In the genomic region with DNA sequence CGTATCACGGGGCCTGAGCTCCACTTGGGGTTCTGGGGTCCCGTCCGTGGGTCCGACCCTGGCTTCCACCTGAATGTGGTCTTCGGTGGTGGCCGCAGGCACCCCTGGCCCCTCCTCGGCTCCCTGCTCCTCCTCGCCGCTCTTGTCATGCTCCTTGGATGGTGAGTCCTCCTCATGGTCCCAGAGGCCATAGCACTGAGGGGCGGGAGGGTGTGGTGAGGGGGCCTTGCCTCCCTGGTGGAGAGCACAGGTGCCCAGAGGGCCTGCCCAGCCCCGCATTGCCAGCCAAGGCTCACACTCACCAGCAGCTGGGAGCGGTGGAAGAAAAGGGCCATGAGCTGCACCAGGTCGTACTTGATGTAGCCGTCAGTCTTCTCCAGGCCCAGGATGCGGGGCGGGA, we compare ENCODE assay signal across 22 cellular contexts. TPM values are rescaled to one million over a fixed set of nuclear protein-coding genes. Genes with fewer than 3 reads are reported as not detected.
A peak's percentile ranks its signal among the peaks of the same experiment; 100 is the strongest.
DNase-seq lines count a peak whose midpoint lies in the region; ATAC-seq, FAIRE-seq and TF ChIP-seq lines count a peak whose summit lies in the region.
"Had no signal": no experiment of that assay in that cellular context is flagged by ENCODE, and none has a peak within 500 bp of the region (broad histone marks: within the 10 kb centered on the region; RNA-seq: fewer than 3 reads in every experiment).

No MANE protein-coding gene starts in this region.

- H2AK5ac ChIP-seq in neuronal stem cell (ENCODE audit: low read depth, low read length): no peak overlapping the region

- H3K14ac ChIP-seq in neuronal stem cell (ENCODE audit: low read length): no peak overlapping the region

- H3K79me1 ChIP-seq in neuronal stem cell (ENCODE audit: low read depth, low read length): peaks cover 12% of the 10 kb centered on the region

- intact Hi-C loops in Caco-2 (cut with micrococcal nuclease; ENCODE audit: unreplicated experiment) (no loop called here), K562 (cut with micrococcal nuclease) (no loop called here), stomach (cut with DNase I; ENCODE audit: low total_unique reads) (no loop called here)

- WGBS in K562 (ENCODE audit: insufficient coverage, low coverage, missing lambda C conversion rate): 97% methylated on average over 10 of the region's 17 CpGs
- WGBS in neuronal stem cell (ENCODE audit: extremely low coverage in 2 of 2, insufficient read length in 2 of 2, insufficient replicate concordance in 1 of 2), 2 donors: no CpG with 5 or more reads among the region's 17 CpGs
- 95 to 100% (median 97%) methylated on average over 5 to 17 of the region's 17 CpGs for WGBS in stomach, 5 donors

- TF ChIP-seq CTCF in Caco-2 (IDR thresholded peaks at IDR 0.05; ENCODE audit: insufficient read depth in 1 of 2, low read depth in 1 of 2, low read length in 1 of 2, severe bottlenecking in 1 of 2, unreplicated experiment in 1 of 2) (no peak), K562 (IDR thresholded peaks at IDR 0.05 in 2 of 3, conservative IDR thresholded peaks at IDR 0.05 in 1 of 3; ENCODE audit: insufficient read depth in 2 of 3, low read depth in 1 of 3, low read length in 3 of 3) (no peak), stomach (IDR thresholded peaks at IDR 0.05) (no peak)

- peaks cover 48% of the 10 kb centered on the region for H3K36me3 Mint-ChIP-seq in activated naive CD4-positive, alpha-beta T cell treated with anti-CD3 and anti-CD28 coated beads, Interleukin-2, amount 10 ng/mL, durations not matched to agents 7 days and 5 days
- peaks cover 97% of the 10 kb centered on the region for H3K36me3 Mint-ChIP-seq in Caco-2 (ENCODE audit: insufficient read depth, unreplicated experiment)

- H3K27me3 ChIP-seq in Caco-2 (replicated peaks; ENCODE audit: control insufficient read depth, insufficient read depth, low read length) (no peaks in the 10 kb centered on the region), K562 (ENCODE audit: control insufficient read depth in 2 of 2, insufficient read depth in 2 of 2, low read length in 2 of 2) (no peaks in the 10 kb centered on the region; a peak in 1 of 5 replicates), neuronal stem cell (ENCODE audit: control insufficient read depth in 3 of 3, insufficient read depth in 3 of 3, low read depth in 1 of 3, low read length in 3 of 3) (no peaks in the 10 kb centered on the region), stomach (no peaks in the 10 kb centered on the region)

- no peak for FAIRE-seq in K562 (lab: Jason Lieb, UNC)
- FAIRE-seq: A549, G401.6, GM12891 had no signal

- no peak overlapping the region for H3K27ac ChIP-seq in K562 (ENCODE audit: extremely low read depth, low read depth, low read length)
- H3K27ac ChIP-seq in neuronal stem cell (replicated peaks; ENCODE audit: low read length): no peak overlapping the region
- H3K27ac ChIP-seq in stomach: no peak overlapping the region
- H3K27ac ChIP-seq: 22Rv1; A549; BLaER1 treated with 17β-estradiol and CSF1 and Interleukin-3, amounts not matched to agents 10 nM and 100 nM; C4-2B had no signal

- peak overlapping the region; percentile 73 for H2BK12ac ChIP-seq in neuronal stem cell (ENCODE audit: low read length)

- H3K27ac Mint-ChIP-seq in activated naive CD4-positive, alpha-beta T cell treated with anti-CD3 and anti-CD28 coated beads, Interleukin-2, amount 10 ng/mL, durations not matched to agents 7 days and 5 days: peak overlapping the region; percentile 14
- no peak overlapping the region for H3K27ac Mint-ChIP-seq in Caco-2 (ENCODE audit: unreplicated experiment)
- H3K27ac Mint-ChIP-seq: B cell; CD4-positive, alpha-beta T cell; CD8-positive, alpha-beta T cell had no signal

- H2AFZ ChIP-seq in K562 (ENCODE audit: low read depth, low read length) (no peak overlapping the region), neuronal stem cell (ENCODE audit: low read length) (no peak overlapping the region)

- H2BK120ac ChIP-seq in neuronal stem cell (ENCODE audit: low read depth, low read length): no peak overlapping the region

- H2BK15ac ChIP-seq in neuronal stem cell (ENCODE audit: low read length): no peak overlapping the region

- no peak overlapping the region for H4K8ac ChIP-seq in neuronal stem cell (ENCODE audit: low read depth, low read length)

- H3K4me1 Mint-ChIP-seq in activated naive CD4-positive, alpha-beta T cell treated with anti-CD3 and anti-CD28 coated beads, Interleukin-2, amount 10 ng/mL, durations not matched to agents 7 days and 5 days: no peaks in the 10 kb centered on the region
- H3K4me1 Mint-ChIP-seq in Caco-2 (ENCODE audit: low read depth, unreplicated experiment): no peaks in the 10 kb centered on the region
- H3K4me1 Mint-ChIP-seq: B cell had no signal

- TF ChIP-seq POLR2A in K562 (conservative IDR thresholded peaks at IDR 0.05) (no peak), stomach (IDR thresholded peaks at IDR 0.05) (no peak)

- H3K79me2 ChIP-seq in K562 (ENCODE audit: control insufficient read depth, insufficient read depth, low read length): no peaks in the 10 kb centered on the region; the same call in 2 of the 3 replicates

- POLR2A ChIA-PET in Caco-2 (lab: Charles Lee) (no interaction called here), K562 (lab: Yijun Ruan, JAX) (interaction anchor here (0.6 to 1.6 kb wide), 7 partner anchors 9 to 438 kb away, joined by 3 to 6 read pairs (median 3); no protein-coding TSS in a partner anchor)

- H3K4me1 ChIP-seq in Caco-2 (no peaks in the 10 kb centered on the region), K562 (replicated peaks in 1 of 2; ENCODE audit: control insufficient read depth in 2 of 2, insufficient read depth in 2 of 2, low read length in 2 of 2) (peaks cover 0 to 49% of the 10 kb centered on the region in 2 experiments; a peak in 1 of 5 replicates), neuronal stem cell (ENCODE audit: control insufficient read depth in 2 of 2, insufficient read depth in 1 of 2, low read depth in 1 of 2, low read length in 2 of 2) (no peaks in the 10 kb centered on the region), stomach (no peaks in the 10 kb centered on the region)
- H3K4me1 ChIP-seq: A549 had no signal

- no peaks in the 10 kb centered on the region for H3K27me3 Mint-ChIP-seq in activated naive CD4-positive, alpha-beta T cell treated with anti-CD3 and anti-CD28 coated beads, Interleukin-2, amount 10 ng/mL, durations not matched to agents 7 days and 5 days
- H3K27me3 Mint-ChIP-seq in Caco-2 (ENCODE audit: insufficient read depth, unreplicated experiment): no peaks in the 10 kb centered on the region
- H3K27me3 Mint-ChIP-seq: B cell; CD4-positive, alpha-beta T cell had no signal

- no peak overlapping the region for H2BK5ac ChIP-seq in neuronal stem cell (ENCODE audit: low read length)

- peak overlapping the region; percentile 23 for H3K4ac ChIP-seq in neuronal stem cell (ENCODE audit: low read length)

- no peak for DNase-seq in activated naive CD4-positive, alpha-beta T cell treated with anti-CD3 and anti-CD28 coated beads, Interleukin-2, amount 10 ng/mL, durations not matched to agents 7 days and 5 days
- no peak for DNase-seq in activated naive CD4-positive, alpha-beta T cell treated with anti-CD3 and anti-CD28 coated beads, Interleukin-2, amount 50 U/mL, for 16 hours
- DNase-seq in Caco-2 (no peak), K562 (ENCODE audit: extremely low read depth in 1 of 4, low spot score in 3 of 4) (no peak), neuronal stem cell (ENCODE audit: low spot score) (no peak), stomach (no peak), mucosa of gallbladder (ENCODE audit: low spot score) (no peak)
- DNase-seq: AML-193; CD4-positive, alpha-beta T cell; CD8-positive, alpha-beta T cell; DMS79 treated with DMSO at 0.1 percent for 48 hours; GF-D8 had no signal

- TF ChIP-seq RAD21 in K562 (CRISPR knock-in tag; conservative IDR thresholded peaks at IDR 0.05 in 1 of 2, IDR thresholded peaks at IDR 0.05 in 1 of 2): no peak

- no peak overlapping the region for H3K18ac ChIP-seq in neuronal stem cell (ENCODE audit: low read length)

- H3K4me2 ChIP-seq in K562 (ENCODE audit: insufficient read depth, low read length) (no peak overlapping the region), neuronal stem cell (ENCODE audit: insufficient read depth, low read length, poor library complexity, severe bottlenecking) (no peak overlapping the region)
- H3K4me2 ChIP-seq: A549; BLaER1 treated with 17β-estradiol and CSF1 and Interleukin-3, amounts not matched to agents 10 nM and 100 nM had no signal

- ATAC-seq in K562 (no peak), GM18870 (IDR thresholded peaks at IDR 0.05; ENCODE audit: unreplicated experiment) (no peak)
- ATAC-seq: A549; CD8-positive, alpha-beta T cell had no signal

- H3K9ac ChIP-seq in K562 (ENCODE audit: insufficient read depth in 1 of 2, low read depth in 2 of 2, low read length in 2 of 2): no peak overlapping the region
- H3K9ac ChIP-seq in neuronal stem cell (ENCODE audit: low read depth, low read length, poor library complexity): no peak overlapping the region
- H3K9ac ChIP-seq: BLaER1 treated with 17β-estradiol and CSF1 and Interleukin-3, amounts not matched to agents 10 nM and 100 nM had no signal

- BruUV-seq in Caco-2 (replicated peaks; lab: Mats Ljungman, UMichigan) (TSS peak; percentile 12), K562 (replicated peaks; lab: Mats Ljungman, UMichigan) (no TSS peak)

- CTCF ChIA-PET in activated naive CD4-positive, alpha-beta T cell treated with anti-CD3 and anti-CD28 coated beads, Interleukin-2, amount 10 ng/mL, durations not matched to agents 7 days and 5 days (lab: Charles Lee): interaction anchor here (1.1 kb wide), 1 partner anchor 16 kb away, joined by 3 read pairs; no protein-coding TSS in a partner anchor
- CTCF ChIA-PET in Caco-2 (lab: Charles Lee): interaction anchor here (1.2 kb wide), 1 partner anchor 16 kb away, joined by 3 read pairs; no protein-coding TSS in a partner anchor
- CTCF ChIA-PET in K562 (lab: Yijun Ruan, JAX; ENCODE audit: low intra/inter-chr PET ratio): no interaction called here

- H3K9me3 Mint-ChIP-seq in activated naive CD4-positive, alpha-beta T cell treated with anti-CD3 and anti-CD28 coated beads, Interleukin-2, amount 10 ng/mL, durations not matched to agents 7 days and 5 days: no peaks in the 10 kb centered on the region
- no peaks in the 10 kb centered on the region for H3K9me3 Mint-ChIP-seq in Caco-2 (ENCODE audit: unreplicated experiment)
- H3K9me3 Mint-ChIP-seq: CD4-positive, alpha-beta T cell; CD8-positive, alpha-beta T cell had no signal

- H3K9me3 ChIP-seq in Caco-2: no peaks in the 10 kb centered on the region
- H3K9me3 ChIP-seq in K562 (replicated peaks; ENCODE audit: control insufficient read depth, insufficient read depth, low read depth, low read length): 0 out of 2 replicates have a peak, but pooled peaks cover 2% of the 10 kb centered on the region
- H3K9me3 ChIP-seq in neuronal stem cell (replicated peaks in 1 of 2; ENCODE audit: control insufficient read depth in 2 of 2, insufficient read depth in 1 of 2, low read depth in 1 of 2, low read length in 2 of 2): no peaks in the 10 kb centered on the region
- no peaks in the 10 kb centered on the region for H3K9me3 ChIP-seq in stomach
- H3K9me3 ChIP-seq: A549; BLaER1 treated with 17β-estradiol and CSF1 and Interleukin-3, amounts not matched to agents 10 nM and 100 nM had no signal

- peaks cover 3% of the 10 kb centered on the region for H3K9me1 ChIP-seq in K562 (ENCODE audit: control insufficient read depth, insufficient read depth, low read length)

- H3K4me3 ChIP-seq in Caco-2 (ENCODE audit: low read depth, low read length): no peak overlapping the region
- H3K4me3 ChIP-seq in K562: no peak overlapping the region
- no peak overlapping the region for H3K4me3 ChIP-seq in neuronal stem cell (ENCODE audit: low read length in 2 of 2)
- H3K4me3 ChIP-seq in stomach: no peak overlapping the region
- H3K4me3 ChIP-seq: A549; BLaER1 treated with 17β-estradiol and CSF1 and Interleukin-3, amounts not matched to agents 10 nM and 100 nM had no signal

- no peak overlapping the region for H4K91ac ChIP-seq in neuronal stem cell (ENCODE audit: low read depth, low read length, poor library complexity)

- no peak for TF ChIP-seq EP300 in K562 (IDR thresholded peaks at IDR 0.05; ENCODE audit: low read length)
- TF ChIP-seq EP300 in stomach (IDR thresholded peaks at IDR 0.05): no peak

- in situ Hi-C loops in K562 (cut with MboI): no loop called here

- no peak overlapping the region for H3K23ac ChIP-seq in neuronal stem cell (ENCODE audit: low read depth, low read length, poor library complexity)

- no peak overlapping the region for H3K4me3 Mint-ChIP-seq in activated naive CD4-positive, alpha-beta T cell treated with anti-CD3 and anti-CD28 coated beads, Interleukin-2, amount 10 ng/mL, durations not matched to agents 7 days and 5 days
- H3K4me3 Mint-ChIP-seq in Caco-2 (ENCODE audit: unreplicated experiment): no peak overlapping the region
- H3K4me3 Mint-ChIP-seq: B cell; CD4-positive, alpha-beta T cell; CD8-positive, alpha-beta T cell had no signal

- H3K36me3 ChIP-seq in Caco-2 (ENCODE audit: control insufficient read depth, insufficient read depth, low read length) (peaks cover 5% of the 10 kb centered on the region), K562 (ENCODE audit: control insufficient read depth, insufficient read depth, low read length) (peaks cover 100% of the 10 kb centered on the region), neuronal stem cell (replicated peaks in 1 of 2; ENCODE audit: control insufficient read depth in 2 of 2, insufficient read depth in 2 of 2, low read length in 2 of 2) (peaks cover 16 to 32% of the 10 kb centered on the region in 2 donors), stomach (peaks cover 86 to 100% (median 100%) of the 10 kb centered on the region in 4 donors)

- no peaks in the 10 kb centered on the region; the same call in 1 of the 2 replicates for H4K20me1 ChIP-seq in K562 (replicated peaks; ENCODE audit: control insufficient read depth, insufficient read depth, low read length)

RNA-seq across cellular contexts. Expression of a gene that starts 14.9 kb away (rescaled TPM):
- 44.3 and 54.9 TPM in 2 replicates for total RNA-seq in Caco-2 (2022)
- total RNA-seq in K562 (2011; cell fraction: chromatin; rRNA removed; ENCODE audit: low replicate concordance): 45.3 and 159 TPM in 2 replicates
- total RNA-seq in K562 (2011; cell fraction: nucleolus; rRNA removed): 114 and 148 TPM in 2 replicates
- total RNA-seq in K562 (2011; cell fraction: nucleoplasm; rRNA removed): 48.7 and 66.7 TPM in 2 replicates
- total RNA-seq in K562 (2014; rRNA removed): 55.4 and 68.9 TPM in 2 replicates
- 7.2 and 11.9 TPM in 2 replicates for total RNA-seq in K562 (2014; rRNA removed; fragmentation: Illumina TruSeq; extraction: Trizol)
- total RNA-seq in K562 (2015; rRNA removed; fragmentation: Illumina TruSeq; extraction: Trizol): 41.1 and 49.2 TPM in 2 replicates
- 105 and 106 TPM in 2 replicates for total RNA-seq in K562 (2021)
- 23.2 and 30.1 TPM in 2 replicates for polyA plus RNA-seq in K562 (2011; rRNA removed)
- 40.2 and 96.8 TPM in 2 replicates for polyA plus RNA-seq in K562 (2011; cell fraction: cytosol; rRNA removed)
- polyA plus RNA-seq in K562 (2011; cell fraction: nucleus; rRNA removed): 102 and 136 TPM in 2 replicates
- polyA plus RNA-seq in K562 (2012): 34.1 and 51.7 TPM in 2 replicates
- polyA plus RNA-seq in K562 (2014; fragmentation: Illumina TruSeq; extraction: Trizol): 17.7 and 46.9 TPM in 2 replicates
- 1 to 10 TPM; 1.3 to 3.0 TPM for polyA plus RNA-seq in K562 (2014; fragmentation: Nextera tagmentation; extraction: Ambion mirVana)
- polyA plus RNA-seq in K562 (2014; rRNA removed): 63.4 and 76.6 TPM in 2 replicates
- polyA minus RNA-seq in K562 (2011; rRNA and poly(A)+ RNA removed): 9.4 and 14.4 TPM in 2 replicates
- 48.0 and 51.1 TPM in 2 replicates for polyA minus RNA-seq in K562 (2011; cell fraction: cytosol; rRNA and poly(A)+ RNA removed)
- polyA minus RNA-seq in K562 (2011; cell fraction: nucleus; rRNA and poly(A)+ RNA removed): 40.7 and 44.1 TPM in 2 replicates
- 25.8 TPM for polyA plus RNA-seq in neuronal stem cell (2013, experiment 1 of 2)
- polyA plus RNA-seq in neuronal stem cell (2013, experiment 2 of 2): 28.0 TPM
- total RNA-seq in stomach: 10 to 100 TPM in 3 of 5 donors, 1 to 10 TPM in 2; 1.8 to 53.3 (median 11.2) TPM
- 10 to 100 TPM; 13.4 to 21.6 (median 16.1) TPM for polyA plus RNA-seq in stomach
- 15.0 TPM for total RNA-seq in mucosa of gallbladder

RNA-seq across cellular contexts. Expression of a gene that starts 15.0 kb away (rescaled TPM):
- total RNA-seq in Caco-2 (2022) (37.3 and 40.4 TPM in 2 replicates), K562 (2014; rRNA removed) (46.9 and 61.6 TPM in 2 replicates), K562 (2014; rRNA removed; fragmentation: Illumina TruSeq; extraction: Trizol) (6.1 and 7.3 TPM in 2 replicates), K562 (2015; rRNA removed; fragmentation: Illumina TruSeq; extraction: Trizol) (19.5 and 22.3 TPM in 2 replicates), K562 (2021) (60.3 and 61.2 TPM in 2 replicates), stomach (10 to 100 TPM in 4 of 5 donors, 1 to 10 TPM in 1; 8.8 to 31.9 (median 14.6) TPM), mucosa of gallbladder (28.4 TPM)
- 58.8 and 182 TPM in 2 replicates for total RNA-seq in K562 (2011; cell fraction: chromatin; rRNA removed; ENCODE audit: low replicate concordance)
- total RNA-seq in K562 (2011; cell fraction: nucleolus; rRNA removed): 89.5 and 92.7 TPM in 2 replicates
- total RNA-seq in K562 (2011; cell fraction: nucleoplasm; rRNA removed): 60.1 and 64.4 TPM in 2 replicates
- polyA plus RNA-seq in K562 (2011; rRNA removed) (26.5 and 37.4 TPM in 2 replicates), K562 (2014; fragmentation: Illumina TruSeq; extraction: Trizol) (12.7 and 27.9 TPM in 2 replicates), K562 (2014; fragmentation: Nextera tagmentation; extraction: Ambion mirVana) (under 1 TPM; 0.56 to 0.96 TPM), K562 (2014; rRNA removed) (59.4 and 65.6 TPM in 2 replicates), stomach (10 to 100 TPM; 11.5 to 20.6 (median 13.1) TPM)
- 37.8 and 90.9 TPM in 2 replicates for polyA plus RNA-seq in K562 (2011; cell fraction: cytosol; rRNA removed)
- 118 and 185 TPM in 2 replicates for polyA plus RNA-seq in K562 (2011; cell fraction: nucleus; rRNA removed)
- 23.8 and 39.8 TPM in 2 replicates for polyA plus RNA-seq in K562 (2012)
- 7.0 and 12.0 TPM in 2 replicates for polyA minus RNA-seq in K562 (2011; rRNA and poly(A)+ RNA removed)
- 41.2 and 44.5 TPM in 2 replicates for polyA minus RNA-seq in K562 (2011; cell fraction: cytosol; rRNA and poly(A)+ RNA removed)
- polyA minus RNA-seq in K562 (2011; cell fraction: nucleus; rRNA and poly(A)+ RNA removed): 33.4 and 39.2 TPM in 2 replicates
- polyA plus RNA-seq in neuronal stem cell (2013, experiment 1 of 2): 20.4 TPM
- polyA plus RNA-seq in neuronal stem cell (2013, experiment 2 of 2): 19.1 TPM

RNA-seq across cellular contexts. Expression of a gene that starts 34.9 kb away (rescaled TPM):
- 3.5 TPM in 2 replicates for total RNA-seq in Caco-2 (2022)
- 0.79 and 2.9 TPM in 2 replicates for total RNA-seq in K562 (2011; cell fraction: chromatin; rRNA removed; ENCODE audit: low replicate concordance)
- 3.2 and 3.7 TPM in 2 replicates for total RNA-seq in K562 (2011; cell fraction: nucleolus; rRNA removed)
- total RNA-seq in K562 (2011; cell fraction: nucleoplasm; rRNA removed): 0.95 and 1.1 TPM in 2 replicates
- total RNA-seq in K562 (2014; rRNA removed): 2.7 and 4.1 TPM in 2 replicates
- 0.15 and 0.19 TPM in 2 replicates for total RNA-seq in K562 (2014; rRNA removed; fragmentation: Illumina TruSeq; extraction: Trizol)
- 0.72 and 0.87 TPM in 2 replicates for total RNA-seq in K562 (2015; rRNA removed; fragmentation: Illumina TruSeq; extraction: Trizol)
- total RNA-seq in K562 (2021): 2.5 and 3.1 TPM in 2 replicates
- 0.88 and 3.0 TPM in 2 replicates for polyA plus RNA-seq in K562 (2011; rRNA removed)
- 3.2 and 5.5 TPM in 2 replicates for polyA plus RNA-seq in K562 (2011; cell fraction: cytosol; rRNA removed)
- polyA plus RNA-seq in K562 (2011; cell fraction: nucleus; rRNA removed): 2.9 and 3.8 TPM in 2 replicates
- polyA plus RNA-seq in K562 (2012): 0.95 and 1.2 TPM in 2 replicates
- 0.70 and 1.9 TPM in 2 replicates for polyA plus RNA-seq in K562 (2014; fragmentation: Illumina TruSeq; extraction: Trizol)
- under 1 TPM in 1 of 2 experiments, not detected in 1; 0.04 TPM for polyA plus RNA-seq in K562 (2014; fragmentation: Nextera tagmentation; extraction: Ambion mirVana)
- polyA plus RNA-seq in K562 (2014; rRNA removed): 1.5 and 2.1 TPM in 2 replicates
- polyA minus RNA-seq in K562 (2011; rRNA and poly(A)+ RNA removed): 0.42 and 0.87 TPM in 2 replicates
- 1.9 and 3.5 TPM in 2 replicates for polyA minus RNA-seq in K562 (2011; cell fraction: cytosol; rRNA and poly(A)+ RNA removed)
- polyA minus RNA-seq in K562 (2011; cell fraction: nucleus; rRNA and poly(A)+ RNA removed): 1.5 and 2.3 TPM in 2 replicates
- polyA plus RNA-seq in neuronal stem cell (2013, experiment 1 of 2): 0.50 TPM
- polyA plus RNA-seq in neuronal stem cell (2013, experiment 2 of 2): 0.32 TPM
- total RNA-seq in stomach: 1 to 10 TPM in 1 of 5 donors, under 1 TPM in 1, not detected in 3; 0.55 to 2.6 TPM
- 1 to 10 TPM; 1.0 to 4.2 (median 1.5) TPM for polyA plus RNA-seq in stomach
- total RNA-seq in mucosa of gallbladder: 1.9 TPM
- total RNA-seq: A172 had no signal
- polyA plus RNA-seq: A549, BJ had no signal

RNA-seq across cellular contexts. Expression of a gene that starts 58.3 kb away (rescaled TPM):
- total RNA-seq in Caco-2 (2022): 127 and 141 TPM in 2 replicates
- total RNA-seq in K562 (2011; cell fraction: chromatin; rRNA removed; ENCODE audit: low replicate concordance): 321 and 787 TPM in 2 replicates
- total RNA-seq in K562 (2011; cell fraction: nucleolus; rRNA removed): 569 and 688 TPM in 2 replicates
- 436 and 479 TPM in 2 replicates for total RNA-seq in K562 (2011; cell fraction: nucleoplasm; rRNA removed)
- total RNA-seq in K562 (2014; rRNA removed): 89.2 and 121 TPM in 2 replicates
- 17.6 and 26.6 TPM in 2 replicates for total RNA-seq in K562 (2014; rRNA removed; fragmentation: Illumina TruSeq; extraction: Trizol)
- total RNA-seq in K562 (2015; rRNA removed; fragmentation: Illumina TruSeq; extraction: Trizol): 45.3 and 45.5 TPM in 2 replicates
- 126 and 141 TPM in 2 replicates for total RNA-seq in K562 (2021)
- 53.9 and 168 TPM in 2 replicates for polyA plus RNA-seq in K562 (2011; rRNA removed)
- polyA plus RNA-seq in K562 (2011; cell fraction: cytosol; rRNA removed): 114 and 126 TPM in 2 replicates
- polyA plus RNA-seq in K562 (2011; cell fraction: nucleus; rRNA removed): 587 and 718 TPM in 2 replicates
- polyA plus RNA-seq in K562 (2012): 111 and 112 TPM in 2 replicates
- polyA plus RNA-seq in K562 (2014; fragmentation: Illumina TruSeq; extraction: Trizol): 32.9 and 65.4 TPM in 2 replicates
- polyA plus RNA-seq in K562 (2014; fragmentation: Nextera tagmentation; extraction: Ambion mirVana): 10 to 100 TPM; 12.2 to 15.4 TPM
- polyA plus RNA-seq in K562 (2014; rRNA removed): 65.6 and 82.5 TPM in 2 replicates
- polyA minus RNA-seq in K562 (2011; rRNA and poly(A)+ RNA removed): 19.0 and 22.9 TPM in 2 replicates
- polyA minus RNA-seq in K562 (2011; cell fraction: cytosol; rRNA and poly(A)+ RNA removed): 57.7 and 136 TPM in 2 replicates
- 78.2 and 151 TPM in 2 replicates for polyA minus RNA-seq in K562 (2011; cell fraction: nucleus; rRNA and poly(A)+ RNA removed)
- 50.0 TPM for polyA plus RNA-seq in neuronal stem cell (2013, experiment 1 of 2)
- polyA plus RNA-seq in neuronal stem cell (2013, experiment 2 of 2): 51.3 TPM
- total RNA-seq in stomach: 100 to 1,000 TPM in 1 of 5 donors, 10 to 100 TPM in 3, 1 to 10 TPM in 1; 7.1 to 302 (median 32.6) TPM
- polyA plus RNA-seq in stomach: 10 to 100 TPM; 56.8 to 73.7 (median 58.8) TPM
- total RNA-seq in mucosa of gallbladder: 126 TPM
